Comparison of ENCODE assay signal across 26 cellular contexts in genomic region chr14:58824106-58824505, GRCh38.
A peak's percentile ranks its signal among the peaks of the same experiment; 100 is the strongest.
DNase-seq lines count a peak whose midpoint lies in the region; ATAC-seq, FAIRE-seq and TF ChIP-seq lines count a peak whose summit lies in the region.
"Had no signal": no experiment of that assay in that cellular context is flagged by ENCODE, and none has a peak within 500 bp of the region (broad histone marks: within the 10 kb centered on the region; RNA-seq: fewer than 3 reads in every experiment).

No MANE protein-coding gene starts in this region.

- no peak for FAIRE-seq in H54 (lab: Jason Lieb, UNC)

- no peaks in the 10 kb centered on the region for H3K27me3 ChIP-seq in trophoblast cell (ENCODE audit: insufficient read depth, low read length)
- H3K27me3 ChIP-seq: esophagus muscularis mucosa, gastroesophageal sphincter, ovary, suprapubic skin, upper lobe of right lung had no signal

- no peak overlapping the region for H2BK12ac ChIP-seq in trophoblast cell (ENCODE audit: low read length)

- H3K9ac ChIP-seq in trophoblast cell (ENCODE audit: low read length) = no peak overlapping the region

- no peak overlapping the region for H3K23ac ChIP-seq in trophoblast cell (ENCODE audit: low read length)

- DNase-seq in EL = peak; percentile 6
- DNase-seq in NCI-H524 treated with DMSO at 0.1 percent for 48 hours (lab: John Stamatoyannopoulos, UW) = peak; percentile 54
- DNase-seq in fibroblast of mammary gland (ENCODE audit: low read depth) = peak; percentile 27
- peak; percentile 83 to 84 for DNase-seq in trophoblast cell
- no peak for DNase-seq in H54 (ENCODE audit: insufficient read length, low spot score)
- DNase-seq: activated CD4-positive, alpha-beta memory T cell treated with anti-CD3 and anti-CD28 coated beads for 36 hours; activated CD8-positive, alpha-beta memory T cell treated with anti-CD3 and anti-CD28 coated beads, Interleukin-2, amount 50 U/mL, for 4 hours; activated naive CD4-positive, alpha-beta T cell; Calu3; dermis blood vessel endothelial cell; hypothalamus; left colon; NCI-H1048; NCI-H2107; OCI-M1; ovary; stimulated activated naive B cell treated with anti-CD40 and anti-IgM and Interleukin-4, amounts not matched to agents 10 μg/mL and 1 μg/mL and 100 μg/mL, for 72 hours; T-helper 17 cell; upper lobe of right lung had no signal

- TF ChIP-seq CTCF in fibroblast of mammary gland (conservative IDR thresholded peaks at IDR 0.05; ENCODE audit: control insufficient read depth, insufficient read depth, low read depth, low read length) = no peak

- H2BK5ac ChIP-seq in trophoblast cell (ENCODE audit: low read depth, low read length, poor library complexity) = no peak overlapping the region

- H2AK5ac ChIP-seq in trophoblast cell (ENCODE audit: low read length) = no peak overlapping the region

- no peak overlapping the region for H3K18ac ChIP-seq in trophoblast cell (ENCODE audit: low read length)

- H3K79me2 ChIP-seq in trophoblast cell (ENCODE audit: control insufficient read depth, insufficient read depth, low read length, poor library complexity) = no peaks in the 10 kb centered on the region

- H4K8ac ChIP-seq in trophoblast cell (ENCODE audit: low read depth, low read length) = no peak overlapping the region

- no peak overlapping the region for H3K4me3 ChIP-seq in fibroblast of mammary gland (ENCODE audit: control insufficient read depth, low read depth, low read length)
- H3K4me3 ChIP-seq in trophoblast cell (ENCODE audit: low read depth, low read length) = no peak overlapping the region
- H3K4me3 ChIP-seq: esophagus muscularis mucosa, gastroesophageal sphincter, HAP-1, ovary, skin epidermis, suprapubic skin, upper lobe of right lung had no signal

- no peak overlapping the region for H3K14ac ChIP-seq in trophoblast cell (ENCODE audit: low read length)

- no peak overlapping the region for H4K12ac ChIP-seq in trophoblast cell (ENCODE audit: low read depth, low read length)

- no peaks in the 10 kb centered on the region for H3K9me3 ChIP-seq in trophoblast cell (ENCODE audit: insufficient read depth, low read depth, low read length)
- H3K9me3 ChIP-seq: HAP-1, ovary, suprapubic skin, upper lobe of right lung had no signal

- TF ChIP-seq POLR2A in H54 (IDR thresholded peaks at IDR 0.05; ENCODE audit: low read depth, low read length) = no peak

- no peak overlapping the region for H3K4me2 ChIP-seq in trophoblast cell (ENCODE audit: low read length)

- no peaks in the 10 kb centered on the region for H3K79me1 ChIP-seq in trophoblast cell (ENCODE audit: low read length)

- no peak overlapping the region for H3K4ac ChIP-seq in trophoblast cell (ENCODE audit: low read depth, low read length)

- no peaks in the 10 kb centered on the region for H3K36me3 ChIP-seq in trophoblast cell (ENCODE audit: control insufficient read depth in 1 of 2, insufficient read depth in 2 of 2, low read length in 2 of 2)
- H3K36me3 ChIP-seq: esophagus muscularis mucosa, gastroesophageal sphincter, HAP-1, ovary, suprapubic skin, upper lobe of right lung had no signal

- no CpG with 5 or more reads among the region's 2 CpGs for WGBS in trophoblast cell (ENCODE audit: extremely low coverage, insufficient coverage, insufficient read length)

- no peak overlapping the region for H3K27ac ChIP-seq in trophoblast cell (ENCODE audit: low read depth, low read length)
- H3K27ac ChIP-seq: esophagus muscularis mucosa, gastroesophageal sphincter, ovary, skin epidermis, suprapubic skin, upper lobe of right lung had no signal

- no peak overlapping the region for H2BK120ac ChIP-seq in trophoblast cell (ENCODE audit: insufficient read depth, low read length, poor library complexity)

- ATAC-seq in HG02885 (IDR thresholded peaks at IDR 0.05; ENCODE audit: poor library complexity, unreplicated experiment) (no peak), HG02970 (IDR thresholded peaks at IDR 0.05; ENCODE audit: low FRiP score, unreplicated experiment) (no peak)
- ATAC-seq: gastroesophageal sphincter; left colon; stimulated activated naive B cell treated with anti-CD40 and anti-IgM and Interleukin-4, amounts not matched to agents 10 μg/mL and 1 μg/mL and 100 μg/mL, for 72 hours; T-helper 17 cell; upper lobe of right lung had no signal

- peaks cover 0 to 6% of the 10 kb centered on the region in 2 experiments for H3K4me1 ChIP-seq in trophoblast cell (ENCODE audit: control insufficient read depth in 1 of 2, insufficient read depth in 2 of 2, low read length in 2 of 2)
- H3K4me1 ChIP-seq: esophagus muscularis mucosa, gastroesophageal sphincter, HAP-1, suprapubic skin, upper lobe of right lung had no signal

- H4K91ac ChIP-seq in trophoblast cell (ENCODE audit: low read depth, low read length) = no peak overlapping the region

- no peak overlapping the region for H2AFZ ChIP-seq in trophoblast cell (ENCODE audit: insufficient read depth, low read length, poor library complexity)
